10 cellular contexts compared by ENCODE assay signal in the genomic region with DNA sequence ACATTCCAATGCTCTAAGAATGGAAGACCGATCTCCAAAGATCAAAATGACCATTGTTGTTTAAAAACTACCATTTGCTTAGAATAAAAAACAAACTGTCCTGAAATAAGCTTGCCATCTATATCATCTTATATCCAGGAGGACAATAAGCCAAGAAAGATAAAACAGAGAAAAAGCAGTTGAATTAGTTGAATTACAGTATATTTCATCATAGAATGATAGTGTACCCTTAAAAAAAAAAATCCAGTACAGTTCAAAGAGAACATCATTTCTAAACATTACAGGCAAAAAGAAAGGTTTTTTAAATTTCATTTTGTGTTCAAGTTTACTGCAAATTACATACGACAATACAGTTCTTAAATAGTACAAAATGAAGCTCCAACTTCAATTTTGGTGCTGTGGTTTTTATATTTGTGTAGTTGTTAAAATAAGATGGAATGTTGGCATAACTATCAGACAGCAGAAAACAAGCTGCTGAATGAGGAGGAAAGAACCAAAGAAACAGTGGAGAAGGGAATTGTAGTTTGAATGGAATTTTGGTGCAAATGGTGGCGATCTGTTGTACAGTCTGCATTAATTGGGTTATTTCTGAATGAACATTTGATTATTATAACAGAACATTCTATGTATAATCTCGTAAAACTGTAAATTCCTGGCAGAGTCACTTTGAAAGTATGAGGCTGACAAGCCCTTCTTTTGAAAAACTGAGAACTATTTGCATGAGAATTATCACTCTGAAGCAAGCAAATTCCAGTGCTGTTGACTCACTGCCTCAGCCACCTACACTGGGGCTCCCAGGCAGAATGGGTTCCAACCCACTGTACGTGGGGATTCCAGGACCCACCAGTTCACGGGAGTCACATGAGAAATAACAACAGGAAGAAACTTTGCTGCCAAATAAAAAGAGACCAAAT. TPM values are rescaled to one million over a fixed set of nuclear protein-coding genes. Genes with fewer than 3 reads are reported as not detected.
DNase-seq lines count a peak whose midpoint lies in the region; ATAC-seq, FAIRE-seq and TF ChIP-seq lines count a peak whose summit lies in the region.
"Had no signal": no experiment of that assay in that cellular context is flagged by ENCODE, and none has a peak within 500 bp of the region (broad histone marks: within the 10 kb centered on the region; RNA-seq: fewer than 3 reads in every experiment).

No MANE protein-coding gene starts in this region.

- DNase-seq in 8988T: peak; percentile 51
- peak; percentile 56 for DNase-seq in HTR-8/SVneo (ENCODE audit: insufficient read length, low spot score)
- DNase-seq in brain microvascular endothelial cell: peak; percentile 91
- DNase-seq in islet precursor cell: peak; percentile 91
- DNase-seq in CD8-positive, alpha-beta T cell: no peak
- no peak for DNase-seq in stimulated activated CD4-positive, alpha-beta T cell treated with anti-CD3 and anti-CD28 coated beads, Interleukin-1b, Interleukin-23, amount 100 ng/mL, for 48 hours
- no peak for DNase-seq in stimulated activated CD8-positive, alpha-beta memory T cell treated with anti-CD3 and anti-CD28 coated beads, Interleukin-4, amount 100 ng/mL, for 48 hours
- DNase-seq in mucosa of descending colon: no peak

- in situ Hi-C loops in brain microvascular endothelial cell (cut with HindIII; ENCODE audit: low pct_ligation_motif_present, low sequenced_read_pairs): no loop called here

- peak overlapping the region; percentile 91 for H3K27ac ChIP-seq in brain microvascular endothelial cell
- no peak overlapping the region for H3K27ac ChIP-seq in CD8-positive, alpha-beta T cell (ENCODE audit: low read depth, low read length)
- H3K27ac ChIP-seq: BLaER1 treated with 17β-estradiol and CSF1 and Interleukin-3, amounts not matched to agents 10 nM and 100 nM; cardiac muscle cell had no signal

- ATAC-seq in CD8-positive, alpha-beta T cell: no peak
- no peak for ATAC-seq in mucosa of descending colon

- POLR2A ChIA-PET in CD8-positive, alpha-beta T cell (lab: Charles Lee): interaction anchor here (0.7 kb wide), 2 partner anchors 8 to 10 kb away, joined by 6 to 7 read pairs; no protein-coding TSS in a partner anchor

- TF ChIP-seq CTCF in brain microvascular endothelial cell (IDR thresholded peaks at IDR 0.05; ENCODE audit: low read depth, low read length, missing control alignments) (no peak), mucosa of descending colon (IDR thresholded peaks at IDR 0.05) (no peak)
- TF ChIP-seq CTCF in CD8-positive, alpha-beta T cell (IDR thresholded peaks at IDR 0.05): no peak

- H3K27me3 ChIP-seq in brain microvascular endothelial cell (replicated peaks): no peaks in the 10 kb centered on the region
- H3K27me3 ChIP-seq in CD8-positive, alpha-beta T cell (ENCODE audit: insufficient read depth, low read length): no peaks in the 10 kb centered on the region
- H3K27me3 ChIP-seq: BLaER1 treated with 17β-estradiol and CSF1 and Interleukin-3, amounts not matched to agents 10 nM and 100 nM had no signal

- H3K27me3 Mint-ChIP-seq in CD8-positive, alpha-beta T cell (ENCODE audit: low read depth): peaks cover 12% of the 10 kb centered on the region

- no peaks in the 10 kb centered on the region for H3K36me3 ChIP-seq in brain microvascular endothelial cell (replicated peaks)
- H3K36me3 ChIP-seq in CD8-positive, alpha-beta T cell (ENCODE audit: insufficient read depth, low read length): no peaks in the 10 kb centered on the region
- no peaks in the 10 kb centered on the region for H3K36me3 ChIP-seq in mucosa of descending colon (ENCODE audit: low read depth)
- H3K36me3 ChIP-seq: BLaER1 treated with 17β-estradiol and CSF1 and Interleukin-3, amounts not matched to agents 10 nM and 100 nM; cardiac muscle cell had no signal

- no peak for FAIRE-seq in HTR-8/SVneo (lab: Jason Lieb, UNC)

- intact Hi-C loops in CD8-positive, alpha-beta T cell (cut with DNase I, micrococcal nuclease): no loop called here
- intact Hi-C loops in mucosa of descending colon (cut with DNase I, micrococcal nuclease): no loop called here

- no peak overlapping the region for H3K4me3 Mint-ChIP-seq in CD8-positive, alpha-beta T cell

- no peak overlapping the region for H3K27ac Mint-ChIP-seq in CD8-positive, alpha-beta T cell

- H3K9me3 Mint-ChIP-seq in CD8-positive, alpha-beta T cell: no peaks in the 10 kb centered on the region

- H3K9me3 ChIP-seq in CD8-positive, alpha-beta T cell (ENCODE audit: low read length): no peaks in the 10 kb centered on the region
- H3K9me3 ChIP-seq in mucosa of descending colon: no peaks in the 10 kb centered on the region
- H3K9me3 ChIP-seq: BLaER1 treated with 17β-estradiol and CSF1 and Interleukin-3, amounts not matched to agents 10 nM and 100 nM had no signal

- H3K4me1 ChIP-seq in CD8-positive, alpha-beta T cell (ENCODE audit: insufficient read depth, low read length): no peaks in the 10 kb centered on the region
- H3K4me1 ChIP-seq in mucosa of descending colon (ENCODE audit: low read depth): no peaks in the 10 kb centered on the region
- H3K4me1 ChIP-seq: BLaER1 treated with 17β-estradiol and CSF1 and Interleukin-3, amounts not matched to agents 10 nM and 100 nM had no signal

- H3K4me3 ChIP-seq in brain microvascular endothelial cell (ENCODE audit: low read depth, low read length): peak overlapping the region; percentile 32
- no peak overlapping the region for H3K4me3 ChIP-seq in CD8-positive, alpha-beta T cell (ENCODE audit: low read depth, low read length)
- H3K4me3 ChIP-seq in mucosa of descending colon: no peak overlapping the region
- H3K4me3 ChIP-seq: BLaER1 treated with 17β-estradiol and CSF1 and Interleukin-3, amounts not matched to agents 10 nM and 100 nM; cardiac muscle cell had no signal

- CTCF ChIA-PET in CD8-positive, alpha-beta T cell (lab: Charles Lee): no interaction called here

- no peaks in the 10 kb centered on the region for H3K4me1 Mint-ChIP-seq in CD8-positive, alpha-beta T cell (ENCODE audit: low read depth)

- no peaks in the 10 kb centered on the region for H3K36me3 Mint-ChIP-seq in CD8-positive, alpha-beta T cell

RNA-seq across cellular contexts. Expression of a gene that starts 37.7 kb away (rescaled TPM):
- not detected for total RNA-seq in CD8-positive, alpha-beta T cell
- total RNA-seq in mucosa of descending colon: 10 to 100 TPM in 1 of 3 donors, 1 to 10 TPM in 2; 4.9 to 26.1 (median 8.3) TPM

Comparison
In these comparisons a context has a peak if more than half of its experiments do, and no peak if none do; other contexts are left out.
1. DNase-seq: peak in 8988T (single experiment), HTR-8/SVneo (single experiment), brain microvascular endothelial cell (single experiment) and islet precursor cell (single experiment); none in CD8-positive, alpha-beta T cell (0 of 7), stimulated activated CD4-positive, alpha-beta T cell treated with anti-CD3 and anti-CD28 coated beads, Interleukin-1b, Interleukin-23, amount 100 ng/mL, for 48 hours (single experiment), stimulated activated CD8-positive, alpha-beta memory T cell treated with anti-CD3 and anti-CD28 coated beads, Interleukin-4, amount 100 ng/mL, for 48 hours (single experiment) and mucosa of descending colon (0 of 3).
2. RNA of a gene that starts 37.7 kb away (total RNA-seq): 4.9 to 26.1 TPM in mucosa of descending colon; not detected in CD8-positive, alpha-beta T cell; every median in the first group is over 4 times any median in the second.